Comparison of ENCODE assay signal across 1 cellular context in the genomic region with DNA sequence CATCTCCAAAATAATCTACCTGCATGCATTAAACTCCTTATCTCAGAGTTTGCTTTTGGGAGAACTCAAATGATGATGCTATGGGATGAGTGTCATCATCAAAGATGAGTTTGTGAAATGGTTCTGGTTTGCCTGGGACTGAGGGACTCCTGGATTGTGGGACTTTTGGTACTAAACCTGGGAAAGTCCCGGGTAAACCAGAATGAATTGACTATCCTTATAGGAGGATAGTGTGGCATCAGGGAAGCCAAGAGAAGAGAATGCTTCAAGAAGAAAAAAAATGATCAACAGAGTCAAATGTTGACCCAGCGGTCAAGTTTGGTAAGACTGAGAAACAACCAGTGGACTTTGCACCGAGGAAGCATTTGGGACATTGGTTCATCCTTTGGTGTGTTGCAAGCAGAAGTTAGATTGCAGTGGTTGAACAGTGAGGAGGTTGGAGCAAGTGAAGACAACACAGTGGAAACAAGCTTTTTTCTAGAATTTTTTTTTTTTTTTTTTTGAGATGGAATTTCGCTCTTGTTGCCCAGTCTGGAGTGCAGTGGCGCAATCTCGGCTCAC.
TF ChIP-seq lines count a peak whose summit lies in the region.

No MANE protein-coding gene starts in this region.

TF ChIP-seq in HepG2, 621 proteins besides CTCF, POLR2A, EP300 and RAD21 (continues in another document):
- TF ChIP-seq AHDC1 (CRISPR knock-in tag; IDR thresholded peaks at IDR 0.05; ENCODE audit: borderline replicate concordance) (no peak), ZNF660 (CRISPR knock-in tag; IDR thresholded peaks at IDR 0.05; ENCODE audit: borderline replicate concordance, low read depth) (no peak), SMAD1 (CRISPR knock-in tag; IDR thresholded peaks at IDR 0.05; ENCODE audit: borderline replicate concordance, low read depth) (no peak), ZNF354B (CRISPR knock-in tag; IDR thresholded peaks at IDR 0.05) (no peak), ZNF143 (CRISPR knock-in tag; IDR thresholded peaks at IDR 0.05) (no peak), ZNF292 (CRISPR knock-in tag; IDR thresholded peaks at IDR 0.05; ENCODE audit: borderline replicate concordance, low read depth) (no peak), HNRNPL (IDR thresholded peaks at IDR 0.05; ENCODE audit: low read depth, low read length) (no peak), ZFAT (CRISPR knock-in tag; conservative IDR thresholded peaks at IDR 0.05) (no peak), ZFP82 (CRISPR knock-in tag; IDR thresholded peaks at IDR 0.05; ENCODE audit: borderline replicate concordance) (no peak), ZFX (CRISPR knock-in tag; IDR thresholded peaks at IDR 0.05; ENCODE audit: low read depth) (no peak), ZC3H13 (CRISPR knock-in tag; IDR thresholded peaks at IDR 0.05) (no peak), AGO1 (IDR thresholded peaks at IDR 0.05; ENCODE audit: low read depth, low read length, poor library complexity, severe bottlenecking) (no peak), ZNF317 (CRISPR knock-in tag; IDR thresholded peaks at IDR 0.05) (no peak), ZNF24 (IDR thresholded peaks at IDR 0.05) (no peak), KDM3A (CRISPR knock-in tag; IDR thresholded peaks at IDR 0.05; ENCODE audit: low read depth) (no peak), ZBTB8A (CRISPR knock-in tag; IDR thresholded peaks at IDR 0.05; ENCODE audit: borderline replicate concordance, low read depth) (no peak), MEIS2 (CRISPR knock-in tag; IDR thresholded peaks at IDR 0.05) (no peak), ATF3 (CRISPR knock-in tag; IDR thresholded peaks at IDR 0.05) (no peak), ZFP1 (CRISPR knock-in tag; IDR thresholded peaks at IDR 0.05) (no peak), PTBP1 (IDR thresholded peaks at IDR 0.05; ENCODE audit: low read depth, low read length, poor library complexity, severe bottlenecking) (no peak), ZNF816 (CRISPR knock-in tag; IDR thresholded peaks at IDR 0.05; ENCODE audit: borderline replicate concordance) (no peak), ZFP36L2 (CRISPR knock-in tag; IDR thresholded peaks at IDR 0.05) (no peak), THAP11 (CRISPR knock-in tag; IDR thresholded peaks at IDR 0.05) (peak; percentile 50; the same call in 1 of the 2 replicates), NFYB (CRISPR knock-in tag; IDR thresholded peaks at IDR 0.05) (no peak), ZNF343 (CRISPR knock-in tag; IDR thresholded peaks at IDR 0.05) (no peak), HNRNPLL (IDR thresholded peaks at IDR 0.05; ENCODE audit: low read depth, low read length, poor library complexity, severe bottlenecking) (no peak), SALL1 (CRISPR knock-in tag; IDR thresholded peaks at IDR 0.05) (no peak), ZFP36L1 (CRISPR knock-in tag; IDR thresholded peaks at IDR 0.05) (no peak), ZNF746 (CRISPR knock-in tag; IDR thresholded peaks at IDR 0.05) (no peak), ZNF230 (CRISPR knock-in tag; IDR thresholded peaks at IDR 0.05) (no peak), KDM6A (CRISPR knock-in tag; IDR thresholded peaks at IDR 0.05; ENCODE audit: low read depth) (0 out of 2 replicates have a peak, but pooled peaks have one; percentile 35), AHR (CRISPR knock-in tag; IDR thresholded peaks at IDR 0.05) (no peak), ZNF382 (CRISPR knock-in tag; IDR thresholded peaks at IDR 0.05; ENCODE audit: borderline replicate concordance) (no peak), ZNF547 (CRISPR knock-in tag; IDR thresholded peaks at IDR 0.05) (no peak), KLF15 (CRISPR knock-in tag; IDR thresholded peaks at IDR 0.05; ENCODE audit: borderline replicate concordance) (no peak), PREB (CRISPR knock-in tag; IDR thresholded peaks at IDR 0.05) (no peak), MAX (IDR thresholded peaks at IDR 0.05) (no peak), ZNF20 (CRISPR knock-in tag; IDR thresholded peaks at IDR 0.05) (no peak), ZBTB21 (CRISPR knock-in tag; IDR thresholded peaks at IDR 0.05) (no peak), ZBTB42 (CRISPR knock-in tag; IDR thresholded peaks at IDR 0.05) (no peak), SAFB2 (CRISPR knock-in tag; IDR thresholded peaks at IDR 0.05; ENCODE audit: borderline replicate concordance, low read depth) (no peak), ZBTB20 (CRISPR knock-in tag; IDR thresholded peaks at IDR 0.05; ENCODE audit: borderline replicate concordance, low read depth) (no peak), ZNF30 (CRISPR knock-in tag; IDR thresholded peaks at IDR 0.05) (no peak), SCMH1 (CRISPR knock-in tag; IDR thresholded peaks at IDR 0.05; ENCODE audit: borderline replicate concordance) (no peak), GZF1 (CRISPR knock-in tag; IDR thresholded peaks at IDR 0.05) (no peak), ZNF512 (CRISPR knock-in tag; IDR thresholded peaks at IDR 0.05) (no peak), TRIM24 (CRISPR knock-in tag; IDR thresholded peaks at IDR 0.05) (0 out of 2 replicates have a peak, but pooled peaks have one; percentile 65), HOXA5 (CRISPR knock-in tag; IDR thresholded peaks at IDR 0.05) (no peak), FOXC1 (CRISPR knock-in tag; IDR thresholded peaks at IDR 0.05; ENCODE audit: borderline replicate concordance) (no peak), ZNF773 (CRISPR knock-in tag; IDR thresholded peaks at IDR 0.05; ENCODE audit: borderline replicate concordance) (no peak), ZNF329 (CRISPR knock-in tag; IDR thresholded peaks at IDR 0.05; ENCODE audit: low read depth) (no peak), NFATC3 (CRISPR knock-in tag; IDR thresholded peaks at IDR 0.05) (no peak), ZNF101 (CRISPR knock-in tag; IDR thresholded peaks at IDR 0.05; ENCODE audit: borderline replicate concordance, low read depth) (no peak), ZNF75D (CRISPR knock-in tag; IDR thresholded peaks at IDR 0.05; ENCODE audit: borderline replicate concordance) (no peak)
- TF ChIP-seq, protein P1, sequence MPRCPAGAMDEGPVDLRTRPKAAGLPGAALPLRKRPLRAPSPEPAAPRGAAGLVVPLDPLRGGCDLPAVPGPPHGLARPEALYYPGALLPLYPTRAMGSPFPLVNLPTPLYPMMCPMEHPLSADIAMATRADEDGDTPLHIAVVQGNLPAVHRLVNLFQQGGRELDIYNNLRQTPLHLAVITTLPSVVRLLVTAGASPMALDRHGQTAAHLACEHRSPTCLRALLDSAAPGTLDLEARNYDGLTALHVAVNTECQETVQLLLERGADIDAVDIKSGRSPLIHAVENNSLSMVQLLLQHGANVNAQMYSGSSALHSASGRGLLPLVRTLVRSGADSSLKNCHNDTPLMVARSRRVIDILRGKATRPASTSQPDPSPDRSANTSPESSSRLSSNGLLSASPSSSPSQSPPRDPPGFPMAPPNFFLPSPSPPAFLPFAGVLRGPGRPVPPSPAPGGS (CRISPR knock-in tag; IDR thresholded peaks at IDR 0.05), result no peak
- TF ChIP-seq, protein P2, sequence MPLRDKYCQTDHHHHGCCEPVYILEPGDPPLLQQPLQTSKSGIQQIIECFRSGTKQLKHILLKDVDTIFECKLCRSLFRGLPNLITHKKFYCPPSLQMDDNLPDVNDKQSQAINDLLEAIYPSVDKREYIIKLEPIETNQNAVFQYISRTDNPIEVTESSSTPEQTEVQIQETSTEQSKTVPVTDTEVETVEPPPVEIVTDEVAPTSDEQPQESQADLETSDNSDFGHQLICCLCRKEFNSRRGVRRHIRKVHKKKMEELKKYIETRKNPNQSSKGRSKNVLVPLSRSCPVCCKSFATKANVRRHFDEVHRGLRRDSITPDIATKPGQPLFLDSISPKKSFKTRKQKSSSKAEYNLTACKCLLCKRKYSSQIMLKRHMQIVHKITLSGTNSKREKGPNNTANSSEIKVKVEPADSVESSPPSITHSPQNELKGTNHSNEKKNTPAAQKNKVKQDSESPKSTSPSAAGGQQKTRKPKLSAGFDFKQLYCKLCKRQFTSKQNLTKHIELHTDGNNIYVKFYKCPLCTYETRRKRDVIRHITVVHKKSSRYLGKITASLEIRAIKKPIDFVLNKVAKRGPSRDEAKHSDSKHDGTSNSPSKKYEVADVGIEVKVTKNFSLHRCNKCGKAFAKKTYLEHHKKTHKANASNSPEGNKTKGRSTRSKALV (CRISPR knock-in tag; IDR thresholded peaks at IDR 0.05), result no peak
- TF ChIP-seq, protein P3, sequence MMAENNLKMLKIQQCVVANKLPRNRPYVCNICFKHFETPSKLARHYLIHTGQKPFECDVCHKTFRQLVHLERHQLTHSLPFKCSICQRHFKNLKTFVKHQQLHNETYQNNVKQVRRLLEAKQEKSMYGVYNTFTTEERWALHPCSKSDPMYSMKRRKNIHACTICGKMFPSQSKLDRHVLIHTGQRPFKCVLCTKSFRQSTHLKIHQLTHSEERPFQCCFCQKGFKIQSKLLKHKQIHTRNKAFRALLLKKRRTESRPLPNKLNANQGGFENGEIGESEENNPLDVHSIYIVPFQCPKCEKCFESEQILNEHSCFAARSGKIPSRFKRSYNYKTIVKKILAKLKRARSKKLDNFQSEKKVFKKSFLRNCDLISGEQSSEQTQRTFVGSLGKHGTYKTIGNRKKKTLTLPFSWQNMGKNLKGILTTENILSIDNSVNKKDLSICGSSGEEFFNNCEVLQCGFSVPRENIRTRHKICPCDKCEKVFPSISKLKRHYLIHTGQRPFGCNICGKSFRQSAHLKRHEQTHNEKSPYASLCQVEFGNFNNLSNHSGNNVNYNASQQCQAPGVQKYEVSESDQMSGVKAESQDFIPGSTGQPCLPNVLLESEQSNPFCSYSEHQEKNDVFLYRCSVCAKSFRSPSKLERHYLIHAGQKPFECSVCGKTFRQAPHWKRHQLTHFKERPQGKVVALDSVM (CRISPR knock-in tag; IDR thresholded peaks at IDR 0.05), result no peak
